Comparison of ENCODE assay signal across 8 cellular contexts in the genomic region with DNA sequence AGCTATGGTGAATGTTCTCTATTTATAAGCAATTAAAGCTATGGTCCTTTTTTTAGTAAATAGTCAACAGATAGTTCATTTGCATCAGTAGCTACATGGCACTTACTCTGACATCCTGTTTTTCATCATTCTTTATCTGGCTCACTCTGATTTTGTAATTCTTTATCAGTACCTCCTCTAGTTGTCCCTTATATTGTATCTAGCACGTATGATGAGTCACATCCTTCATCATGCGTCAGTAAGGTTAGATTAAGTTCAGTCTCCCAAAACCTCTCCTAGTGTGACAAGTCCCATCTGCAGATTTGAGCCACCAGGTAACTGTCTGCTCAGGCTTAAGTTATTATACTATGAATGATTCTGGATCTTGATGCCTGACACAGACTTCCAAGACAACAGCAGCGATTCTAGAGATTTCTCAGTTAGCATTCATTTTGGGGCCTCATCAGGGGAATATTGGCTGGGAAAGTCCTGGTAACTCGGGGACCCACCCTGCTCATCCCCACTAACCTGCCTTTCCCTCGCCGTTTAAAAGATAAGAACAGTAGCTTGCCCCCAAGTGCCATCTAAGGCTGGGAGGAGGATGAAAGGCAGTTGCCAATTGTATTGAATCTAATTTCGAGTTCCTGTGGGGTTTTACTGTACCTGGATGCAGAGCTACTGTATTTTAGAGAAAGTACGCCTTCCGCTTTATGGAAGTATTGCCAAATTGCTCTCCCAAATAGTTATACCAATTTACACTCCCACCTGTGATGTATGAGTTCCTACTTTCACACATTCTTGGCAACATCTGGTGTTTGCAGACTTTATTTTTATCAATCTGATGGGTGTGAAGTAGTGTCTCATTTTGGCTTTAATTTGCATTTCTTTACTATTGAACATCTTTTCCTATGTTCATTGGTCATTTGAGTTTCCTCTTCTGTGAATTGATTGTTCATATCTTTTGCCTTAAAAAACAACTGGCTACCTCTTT. TPM values are rescaled to one million over a fixed set of nuclear protein-coding genes. Genes with fewer than 3 reads are reported as not detected.
DNase-seq lines count a peak whose midpoint lies in the region; ATAC-seq and TF ChIP-seq lines count a peak whose summit lies in the region.

No MANE protein-coding gene starts in this region.

- peaks cover 4 to 24% of the 10 kb centered on the region in 2 donors for H3K4me1 ChIP-seq in adrenal gland (replicated peaks in 1 of 2)

- no peak overlapping the region for H3K4me3 ChIP-seq in adrenal gland

- no peak for TF ChIP-seq CTCF in adrenal gland (IDR thresholded peaks at IDR 0.05)

- 61 to 73% (median 65%) methylated on average over 9 of the region's 9 CpGs for WGBS in adrenal gland, 4 donors

- peak; percentile 42 for ATAC-seq in HG03103 (IDR thresholded peaks at IDR 0.05; ENCODE audit: low read depth, unreplicated experiment)

- DNase-seq in ELR (ENCODE audit: low read depth) (peak; percentile 86), adrenal gland (no peak), kidney tubule cell (ENCODE audit: low spot score) (peak; percentile 83), HuH-7.5 (ENCODE audit: low spot score) (no peak), substantia nigra (lab: John Stamatoyannopoulos, UW) (no peak), NCI-H1436 (lab: John Stamatoyannopoulos, UW) (no peak)
- no peak for DNase-seq in stimulated activated naive CD4-positive, alpha-beta T cell treated with Interleukin-2 at 50 U/mL for 16 hours (lab: John Stamatoyannopoulos, UW)

- H3K27ac ChIP-seq in adrenal gland (peak overlapping the region in 3 of 5 donors; percentile 45 to 69 (median 65)), substantia nigra (ENCODE audit: low read depth, low read length, poor library complexity, severe bottlenecking) (no peak overlapping the region)

- no peak for TF ChIP-seq POLR2A in adrenal gland (IDR thresholded peaks at IDR 0.05)

- no peaks in the 10 kb centered on the region for H3K9me3 ChIP-seq in adrenal gland (replicated peaks in 1 of 3)

- no peaks in the 10 kb centered on the region for H3K27me3 ChIP-seq in adrenal gland

- intact Hi-C loops in adrenal gland (cut with DNase I), result no loop called here

- H3K36me3 ChIP-seq in adrenal gland (replicated peaks in 1 of 2), result no peaks in the 10 kb centered on the region

RNA-seq across cellular contexts. Expression of gene ZC3H12C, which starts 55.9 kb away (rescaled TPM):
- 10 to 100 TPM; 10.0 to 23.6 (median 20.3) TPM for total RNA-seq in adrenal gland
- polyA plus RNA-seq in adrenal gland, result 1 to 10 TPM; 4.4 to 8.8 (median 5.0) TPM

Comparison
In these comparisons a context has a peak if more than half of its experiments do, and no peak if none do; other contexts are left out.
1. DNase-seq: peak in ELR (single experiment) and kidney tubule cell (single experiment); none in adrenal gland (0 of 7), HuH-7.5 (single experiment), substantia nigra (0 of 49), NCI-H1436 (single experiment) and stimulated activated naive CD4-positive, alpha-beta T cell treated with Interleukin-2 at 50 U/mL for 16 hours (single experiment).